Comparison of ENCODE assay signal across 6 cellular contexts in the genomic region with DNA sequence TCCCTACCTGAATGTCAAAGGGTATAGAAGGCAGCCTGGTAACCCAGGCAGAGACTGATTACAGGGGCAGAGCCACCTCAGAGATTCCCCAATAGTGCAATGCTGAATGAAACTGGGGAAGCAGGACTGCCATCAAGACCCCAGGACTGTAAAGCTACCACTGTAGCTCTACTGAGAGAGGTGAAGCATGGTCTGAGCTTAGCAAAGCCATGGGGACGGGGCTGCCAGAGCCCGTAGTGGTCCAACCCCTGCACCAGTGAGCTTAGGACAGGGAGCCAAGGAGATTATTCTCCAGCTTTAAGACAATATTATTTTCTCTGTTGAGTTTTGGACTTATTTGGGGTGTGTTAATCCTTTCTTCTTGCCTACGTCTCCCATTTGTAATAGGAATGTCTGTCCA.
"Had no signal": no experiment of that assay in that cellular context is flagged by ENCODE, and none has a peak within 500 bp of the region (broad histone marks: within the 10 kb centered on the region; RNA-seq: fewer than 3 reads in every experiment).

No MANE protein-coding gene starts in this region.

- H3K27ac Mint-ChIP-seq: IgD-negative memory B cell had no signal

- ATAC-seq: HepG2, K562 had no signal

- H3K4me1 Mint-ChIP-seq: IgD-negative memory B cell had no signal

- H3K36me3 Mint-ChIP-seq: IgD-negative memory B cell had no signal

- H3K4me3 Mint-ChIP-seq: IgD-negative memory B cell had no signal

- DNase-seq: IMR-90, KBM-7, KG1 had no signal

- H3K27me3 Mint-ChIP-seq: IgD-negative memory B cell had no signal
